Comparison of ENCODE assay signal across 9 cellular contexts in genomic region chr9:23825700-23826099, GRCh38. TPM values are rescaled to one million over a fixed set of nuclear protein-coding genes. Genes with fewer than 3 reads are reported as not detected.
DNase-seq lines count a peak whose midpoint lies in the region; ATAC-seq, FAIRE-seq and TF ChIP-seq lines count a peak whose summit lies in the region.
"Had no signal": no experiment of that assay in that cellular context is flagged by ENCODE, and none has a peak within 500 bp of the region (broad histone marks: within the 10 kb centered on the region; RNA-seq: fewer than 3 reads in every experiment).

No MANE protein-coding gene starts in this region.

- H3K36me3 ChIP-seq in bronchial epithelial cell (ENCODE audit: control insufficient read depth, insufficient read depth, low read length) (no peaks in the 10 kb centered on the region), thoracic aorta (no peaks in the 10 kb centered on the region)
- H3K36me3 ChIP-seq: neutrophil had no signal

- H3K4me3 ChIP-seq in LNCaP clone FGC (ENCODE audit: low read depth, low read length) (peak overlapping the region; percentile 65), bronchial epithelial cell (ENCODE audit: low read depth, low read length) (peak overlapping the region; percentile 35), thoracic aorta (peak overlapping the region; percentile 67)

- no peak for FAIRE-seq in bronchial epithelial cell (lab: Jason Lieb, UNC)

- H3K9me3 Mint-ChIP-seq in activated CD8-positive, alpha-beta T cell treated with anti-CD3 and anti-CD28 coated beads, Interleukin-2, amount 10 ng/mL, durations not matched to agents 7 days and 5 days (ENCODE audit: insufficient read depth): peaks cover 3% of the 10 kb centered on the region

- DNase-seq in LNCaP clone FGC (ENCODE audit: low read depth) (no peak), bronchial epithelial cell (ENCODE audit: low read depth) (no peak), left kidney (ENCODE audit: low read depth, low spot score) (peak; percentile 48), thoracic aorta (ENCODE audit: low spot score) (no peak), amniotic stem cell (lab: John Stamatoyannopoulos, UW) (no peak), HEK293T (ENCODE audit: extremely low spot score) (no peak)
- DNase-seq in activated CD8-positive, alpha-beta T cell treated with anti-CD3 and anti-CD28 coated beads, Interleukin-2, amount 10 ng/mL, durations not matched to agents 7 days and 5 days: no peak

- no peak for TF ChIP-seq CTCF in LNCaP clone FGC (IDR thresholded peaks at IDR 0.05; ENCODE audit: control insufficient read depth, extremely low read depth, insufficient read depth)
- no peak for TF ChIP-seq CTCF in bronchial epithelial cell (IDR thresholded peaks at IDR 0.05; ENCODE audit: insufficient read depth, low read length, severe bottlenecking)
- no peak for TF ChIP-seq CTCF in thoracic aorta (IDR thresholded peaks at IDR 0.05)

- no peaks in the 10 kb centered on the region for H3K4me1 Mint-ChIP-seq in activated CD8-positive, alpha-beta T cell treated with anti-CD3 and anti-CD28 coated beads, Interleukin-2, amount 10 ng/mL, durations not matched to agents 7 days and 5 days (ENCODE audit: low read depth)

- H3K4me3 Mint-ChIP-seq in activated CD8-positive, alpha-beta T cell treated with anti-CD3 and anti-CD28 coated beads, Interleukin-2, amount 10 ng/mL, durations not matched to agents 7 days and 5 days: no peak overlapping the region

- H3K27ac Mint-ChIP-seq in activated CD8-positive, alpha-beta T cell treated with anti-CD3 and anti-CD28 coated beads, Interleukin-2, amount 10 ng/mL, durations not matched to agents 7 days and 5 days: no peak overlapping the region

- H3K9me3 ChIP-seq in thoracic aorta: no peaks in the 10 kb centered on the region
- H3K9me3 ChIP-seq: neutrophil had no signal

- ATAC-seq in thoracic aorta (ENCODE audit: insufficient number of reproducible peaks, low FRiP score, low read depth) (no peak), HG03442 (IDR thresholded peaks at IDR 0.05; ENCODE audit: unreplicated experiment) (no peak)
- ATAC-seq in activated CD8-positive, alpha-beta T cell treated with anti-CD3 and anti-CD28 coated beads, Interleukin-2, amount 10 ng/mL, durations not matched to agents 7 days and 5 days: no peak

- CTCF ChIA-PET in activated CD8-positive, alpha-beta T cell treated with anti-CD3 and anti-CD28 coated beads, Interleukin-2, amount 10 ng/mL, durations not matched to agents 7 days and 5 days (lab: Charles Lee): no interaction called here
- CTCF ChIA-PET in HEK293T (lab: Yijun Ruan, JAX): no interaction called here

- POLR2A ChIA-PET in activated CD8-positive, alpha-beta T cell treated with anti-CD3 and anti-CD28 coated beads, Interleukin-2, amount 10 ng/mL, durations not matched to agents 7 days and 5 days (lab: Charles Lee): no interaction called here
- POLR2A ChIA-PET in HEK293T (lab: Yijun Ruan, JAX): interaction anchor here (1.0 to 1.4 kb wide), 3 partner anchors 12 to 93 kb away, joined by 3 to 4 read pairs (median 3); no protein-coding TSS in a partner anchor

- peaks cover 18% of the 10 kb centered on the region for H3K27me3 Mint-ChIP-seq in activated CD8-positive, alpha-beta T cell treated with anti-CD3 and anti-CD28 coated beads, Interleukin-2, amount 10 ng/mL, durations not matched to agents 7 days and 5 days (ENCODE audit: low read depth)

- H3K36me3 Mint-ChIP-seq in activated CD8-positive, alpha-beta T cell treated with anti-CD3 and anti-CD28 coated beads, Interleukin-2, amount 10 ng/mL, durations not matched to agents 7 days and 5 days (ENCODE audit: low read depth): peaks cover 6% of the 10 kb centered on the region

- no peak overlapping the region for H3K27ac ChIP-seq in thoracic aorta
- H3K27ac ChIP-seq: neutrophil had no signal

- H3K27me3 ChIP-seq in bronchial epithelial cell (ENCODE audit: control insufficient read depth, insufficient read depth, low read length): peaks cover 48% of the 10 kb centered on the region
- peaks cover 7% of the 10 kb centered on the region for H3K27me3 ChIP-seq in thoracic aorta (replicated peaks; ENCODE audit: insufficient read depth)

- H3K4me1 ChIP-seq in thoracic aorta (ENCODE audit: control insufficient read depth in 1 of 2, low read depth in 2 of 2): peaks cover 7 to 27% of the 10 kb centered on the region in 2 donors

TF ChIP-seq in HEK293T, 16 proteins besides CTCF, POLR2A, EP300 and RAD21:
- TF ChIP-seq SUZ12 (IDR thresholded peaks at IDR 0.05) (no peak), ARNT (IDR thresholded peaks at IDR 0.05) (no peak), SP1 (IDR thresholded peaks at IDR 0.05) (no peak), LEF1 (IDR thresholded peaks at IDR 0.05; ENCODE audit: borderline replicate concordance) (no peak), FOXA1 (IDR thresholded peaks at IDR 0.05) (no peak), HDGF (IDR thresholded peaks at IDR 0.05; ENCODE audit: borderline replicate concordance) (no peak), NFRKB (IDR thresholded peaks at IDR 0.05) (no peak)

RNA-seq across cellular contexts. Expression of gene ELAVL2, which starts 0.3 kb away (rescaled TPM):
- total RNA-seq in bronchial epithelial cell (0.26 TPM in 2 replicates), thoracic aorta (not detected)
- total RNA-seq in activated CD8-positive, alpha-beta T cell treated with anti-CD3 and anti-CD28 coated beads, Interleukin-2, amount 10 ng/mL, durations not matched to agents 7 days and 5 days: not detected
